Comparison of ENCODE assay signal across 2 cellular contexts in the genomic region with DNA sequence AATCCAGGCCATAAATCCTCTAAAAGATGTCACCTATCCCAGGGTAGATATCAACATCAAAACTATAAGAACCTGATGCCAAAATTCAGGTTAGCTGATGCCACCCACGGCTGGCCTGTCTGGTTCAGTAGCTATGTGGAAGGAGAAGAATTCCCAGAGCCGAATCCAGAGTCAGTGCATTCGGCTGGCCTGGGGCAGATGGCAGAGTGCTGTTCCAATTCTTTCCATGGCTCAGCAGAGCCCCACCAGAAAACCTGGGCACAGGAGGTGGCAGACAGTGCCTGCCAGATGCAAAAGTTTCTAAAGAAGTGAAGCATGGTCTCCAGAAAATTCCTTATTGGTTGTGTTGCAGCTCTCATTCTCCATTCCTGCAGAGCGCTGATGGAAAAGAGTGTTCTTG.
TF ChIP-seq lines count a peak whose summit lies in the region.

No MANE protein-coding gene starts in this region.

TF ChIP-seq in GM23338, 12 proteins besides CTCF, POLR2A, EP300 and RAD21:
- TF ChIP-seq JUNB (IDR thresholded peaks at IDR 0.05; ENCODE audit: unreplicated experiment) = no peak
- TF ChIP-seq, protein P1, sequence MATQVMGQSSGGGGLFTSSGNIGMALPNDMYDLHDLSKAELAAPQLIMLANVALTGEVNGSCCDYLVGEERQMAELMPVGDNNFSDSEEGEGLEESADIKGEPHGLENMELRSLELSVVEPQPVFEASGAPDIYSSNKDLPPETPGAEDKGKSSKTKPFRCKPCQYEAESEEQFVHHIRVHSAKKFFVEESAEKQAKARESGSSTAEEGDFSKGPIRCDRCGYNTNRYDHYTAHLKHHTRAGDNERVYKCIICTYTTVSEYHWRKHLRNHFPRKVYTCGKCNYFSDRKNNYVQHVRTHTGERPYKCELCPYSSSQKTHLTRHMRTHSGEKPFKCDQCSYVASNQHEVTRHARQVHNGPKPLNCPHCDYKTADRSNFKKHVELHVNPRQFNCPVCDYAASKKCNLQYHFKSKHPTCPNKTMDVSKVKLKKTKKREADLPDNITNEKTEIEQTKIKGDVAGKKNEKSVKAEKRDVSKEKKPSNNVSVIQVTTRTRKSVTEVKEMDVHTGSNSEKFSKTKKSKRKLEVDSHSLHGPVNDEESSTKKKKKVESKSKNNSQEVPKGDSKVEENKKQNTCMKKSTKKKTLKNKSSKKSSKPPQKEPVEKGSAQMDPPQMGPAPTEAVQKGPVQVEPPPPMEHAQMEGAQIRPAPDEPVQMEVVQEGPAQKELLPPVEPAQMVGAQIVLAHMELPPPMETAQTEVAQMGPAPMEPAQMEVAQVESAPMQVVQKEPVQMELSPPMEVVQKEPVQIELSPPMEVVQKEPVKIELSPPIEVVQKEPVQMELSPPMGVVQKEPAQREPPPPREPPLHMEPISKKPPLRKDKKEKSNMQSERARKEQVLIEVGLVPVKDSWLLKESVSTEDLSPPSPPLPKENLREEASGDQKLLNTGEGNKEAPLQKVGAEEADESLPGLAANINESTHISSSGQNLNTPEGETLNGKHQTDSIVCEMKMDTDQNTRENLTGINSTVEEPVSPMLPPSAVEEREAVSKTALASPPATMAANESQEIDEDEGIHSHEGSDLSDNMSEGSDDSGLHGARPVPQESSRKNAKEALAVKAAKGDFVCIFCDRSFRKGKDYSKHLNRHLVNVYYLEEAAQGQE (IDR thresholded peaks at IDR 0.05; ENCODE audit: unreplicated experiment) = no peak
- TF ChIP-seq ZNF331 (CRISPR knock-in tag; IDR thresholded peaks at IDR 0.05; ENCODE audit: low read depth) = no peak
- no peak for TF ChIP-seq ZNF114 (CRISPR knock-in tag; IDR thresholded peaks at IDR 0.05)
- TF ChIP-seq NANOG (IDR thresholded peaks at IDR 0.05; ENCODE audit: borderline replicate concordance) = no peak
- TF ChIP-seq STAT1 (IDR thresholded peaks at IDR 0.05; ENCODE audit: unreplicated experiment) = no peak
- TF ChIP-seq EZH2phosphoT487 (IDR thresholded peaks at IDR 0.05; ENCODE audit: unreplicated experiment) = no peak

TF ChIP-seq in K562, 482 proteins besides CTCF, POLR2A, EP300 and RAD21:
- no peak for TF ChIP-seq HDAC2 (IDR thresholded peaks at IDR 0.05)
- TF ChIP-seq CHD4 (IDR thresholded peaks at IDR 0.05; ENCODE audit: insufficient read depth, insufficient replicate concordance, low read depth, low read length, poor library complexity, severe bottlenecking) = no peak
- TF ChIP-seq GABPA (tag; conservative IDR thresholded peaks at IDR 0.05; ENCODE audit: low read depth) = 0 out of 2 replicates have a peak, but pooled peaks have one; percentile 8
- TF ChIP-seq, protein P2, sequence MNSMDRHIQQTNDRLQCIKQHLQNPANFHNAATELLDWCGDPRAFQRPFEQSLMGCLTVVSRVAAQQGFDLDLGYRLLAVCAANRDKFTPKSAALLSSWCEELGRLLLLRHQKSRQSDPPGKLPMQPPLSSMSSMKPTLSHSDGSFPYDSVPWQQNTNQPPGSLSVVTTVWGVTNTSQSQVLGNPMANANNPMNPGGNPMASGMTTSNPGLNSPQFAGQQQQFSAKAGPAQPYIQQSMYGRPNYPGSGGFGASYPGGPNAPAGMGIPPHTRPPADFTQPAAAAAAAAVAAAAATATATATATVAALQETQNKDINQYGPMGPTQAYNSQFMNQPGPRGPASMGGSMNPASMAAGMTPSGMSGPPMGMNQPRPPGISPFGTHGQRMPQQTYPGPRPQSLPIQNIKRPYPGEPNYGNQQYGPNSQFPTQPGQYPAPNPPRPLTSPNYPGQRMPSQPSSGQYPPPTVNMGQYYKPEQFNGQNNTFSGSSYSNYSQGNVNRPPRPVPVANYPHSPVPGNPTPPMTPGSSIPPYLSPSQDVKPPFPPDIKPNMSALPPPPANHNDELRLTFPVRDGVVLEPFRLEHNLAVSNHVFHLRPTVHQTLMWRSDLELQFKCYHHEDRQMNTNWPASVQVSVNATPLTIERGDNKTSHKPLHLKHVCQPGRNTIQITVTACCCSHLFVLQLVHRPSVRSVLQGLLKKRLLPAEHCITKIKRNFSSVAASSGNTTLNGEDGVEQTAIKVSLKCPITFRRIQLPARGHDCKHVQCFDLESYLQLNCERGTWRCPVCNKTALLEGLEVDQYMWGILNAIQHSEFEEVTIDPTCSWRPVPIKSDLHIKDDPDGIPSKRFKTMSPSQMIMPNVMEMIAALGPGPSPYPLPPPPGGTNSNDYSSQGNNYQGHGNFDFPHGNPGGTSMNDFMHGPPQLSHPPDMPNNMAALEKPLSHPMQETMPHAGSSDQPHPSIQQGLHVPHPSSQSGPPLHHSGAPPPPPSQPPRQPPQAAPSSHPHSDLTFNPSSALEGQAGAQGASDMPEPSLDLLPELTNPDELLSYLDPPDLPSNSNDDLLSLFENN (IDR thresholded peaks at IDR 0.05; ENCODE audit: low read depth in 2 of 2, low read length in 2 of 2) = no peak
